Comparison of ENCODE assay signal across 1 cellular context in the genomic region with DNA sequence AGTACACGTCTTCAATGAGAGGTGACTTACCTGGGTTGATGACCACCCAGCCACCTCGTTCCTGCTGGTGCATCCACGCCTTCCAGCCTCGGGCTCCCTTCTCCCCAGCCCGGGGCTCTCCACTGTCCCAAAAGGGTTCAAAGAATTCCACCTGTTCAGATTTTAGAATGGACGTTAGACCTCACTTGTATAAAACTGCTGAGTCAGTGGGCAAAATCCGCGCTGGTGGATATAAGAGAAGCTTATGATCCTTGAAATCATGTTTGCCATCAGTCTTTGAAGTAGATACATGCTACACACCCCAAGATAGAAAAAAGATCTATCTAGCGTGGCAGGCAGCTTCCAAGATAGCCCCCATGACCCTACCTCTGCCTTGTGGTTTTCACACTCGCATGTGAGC.
TF ChIP-seq lines count a peak whose summit lies in the region.

No MANE protein-coding gene starts in this region.

TF ChIP-seq in K562, 482 proteins besides CTCF, POLR2A, EP300 and RAD21:
- TF ChIP-seq CREB1 (IDR thresholded peaks at IDR 0.05): no peak
- no peak for TF ChIP-seq CREB1 (CRISPR knock-in tag; IDR thresholded peaks at IDR 0.05)
- no peak for TF ChIP-seq ZKSCAN1 (IDR thresholded peaks at IDR 0.05; ENCODE audit: low read depth, low read length)
- TF ChIP-seq ZNF316 (IDR thresholded peaks at IDR 0.05): peak; percentile 40
- TF ChIP-seq, protein P1, sequence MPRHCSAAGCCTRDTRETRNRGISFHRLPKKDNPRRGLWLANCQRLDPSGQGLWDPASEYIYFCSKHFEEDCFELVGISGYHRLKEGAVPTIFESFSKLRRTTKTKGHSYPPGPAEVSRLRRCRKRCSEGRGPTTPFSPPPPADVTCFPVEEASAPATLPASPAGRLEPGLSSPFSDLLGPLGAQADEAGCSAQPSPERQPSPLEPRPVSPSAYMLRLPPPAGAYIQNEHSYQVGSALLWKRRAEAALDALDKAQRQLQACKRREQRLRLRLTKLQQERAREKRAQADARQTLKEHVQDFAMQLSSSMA (CRISPR knock-in tag; IDR thresholded peaks at IDR 0.05): no peak
- no peak for TF ChIP-seq ARHGAP35 (IDR thresholded peaks at IDR 0.05; ENCODE audit: partially characterized antibody)
- TF ChIP-seq, protein P2, sequence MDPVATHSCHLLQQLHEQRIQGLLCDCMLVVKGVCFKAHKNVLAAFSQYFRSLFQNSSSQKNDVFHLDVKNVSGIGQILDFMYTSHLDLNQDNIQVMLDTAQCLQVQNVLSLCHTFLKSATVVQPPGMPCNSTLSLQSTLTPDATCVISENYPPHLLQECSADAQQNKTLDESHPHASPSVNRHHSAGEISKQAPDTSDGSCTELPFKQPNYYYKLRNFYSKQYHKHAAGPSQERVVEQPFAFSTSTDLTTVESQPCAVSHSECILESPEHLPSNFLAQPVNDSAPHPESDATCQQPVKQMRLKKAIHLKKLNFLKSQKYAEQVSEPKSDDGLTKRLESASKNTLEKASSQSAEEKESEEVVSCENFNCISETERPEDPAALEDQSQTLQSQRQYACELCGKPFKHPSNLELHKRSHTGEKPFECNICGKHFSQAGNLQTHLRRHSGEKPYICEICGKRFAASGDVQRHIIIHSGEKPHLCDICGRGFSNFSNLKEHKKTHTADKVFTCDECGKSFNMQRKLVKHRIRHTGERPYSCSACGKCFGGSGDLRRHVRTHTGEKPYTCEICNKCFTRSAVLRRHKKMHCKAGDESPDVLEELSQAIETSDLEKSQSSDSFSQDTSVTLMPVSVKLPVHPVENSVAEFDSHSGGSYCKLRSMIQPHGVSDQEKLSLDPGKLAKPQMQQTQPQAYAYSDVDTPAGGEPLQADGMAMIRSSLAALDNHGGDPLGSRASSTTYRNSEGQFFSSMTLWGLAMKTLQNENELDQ (CRISPR knock-in tag; IDR thresholded peaks at IDR 0.05; ENCODE audit: borderline replicate concordance): no peak
- TF ChIP-seq C11orf30 (IDR thresholded peaks at IDR 0.05; ENCODE audit: low read depth): peak; percentile 38; the same call in 1 of the 2 replicates
- TF ChIP-seq MAFG (tag; conservative IDR thresholded peaks at IDR 0.05): peak; percentile 32; the same call in 1 of the 2 replicates
- no peak for TF ChIP-seq SIN3A (IDR thresholded peaks at IDR 0.05; ENCODE audit: borderline replicate concordance in 2 of 2, control insufficient read depth in 1 of 2, low read depth in 2 of 2, low read length in 2 of 2)
- TF ChIP-seq, protein P3, sequence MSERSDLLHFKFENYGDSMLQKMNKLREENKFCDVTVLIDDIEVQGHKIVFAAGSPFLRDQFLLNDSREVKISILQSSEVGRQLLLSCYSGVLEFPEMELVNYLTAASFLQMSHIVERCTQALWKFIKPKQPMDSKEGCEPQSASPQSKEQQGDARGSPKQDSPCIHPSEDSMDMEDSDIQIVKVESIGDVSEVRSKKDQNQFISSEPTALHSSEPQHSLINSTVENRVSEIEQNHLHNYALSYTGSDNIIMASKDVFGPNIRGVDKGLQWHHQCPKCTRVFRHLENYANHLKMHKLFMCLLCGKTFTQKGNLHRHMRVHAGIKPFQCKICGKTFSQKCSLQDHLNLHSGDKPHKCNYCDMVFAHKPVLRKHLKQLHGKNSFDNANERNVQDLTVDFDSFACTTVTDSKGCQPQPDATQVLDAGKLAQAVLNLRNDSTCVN (CRISPR knock-in tag; IDR thresholded peaks at IDR 0.05): no peak
- TF ChIP-seq MAFF (IDR thresholded peaks at IDR 0.05; ENCODE audit: low read length): 0 out of 2 replicates have a peak, but pooled peaks have one; percentile 6
- TF ChIP-seq HDAC3 (IDR thresholded peaks at IDR 0.05; ENCODE audit: borderline replicate concordance, partially characterized antibody): no peak
- TF ChIP-seq DDX20 (tag; IDR thresholded peaks at IDR 0.05; ENCODE audit: low read depth): no peak
TF ChIP-seq in K562: peak in this region for 4.
